In genomic region chr20:49513009-49513408, GRCh38 we compare ENCODE assay signal across 26 cellular contexts. TPM values are rescaled to one million over a fixed set of nuclear protein-coding genes. Genes with fewer than 3 reads are reported as not detected.
DNase-seq lines count a peak whose midpoint lies in the region; ATAC-seq, FAIRE-seq and TF ChIP-seq lines count a peak whose summit lies in the region.
"Had no signal": no experiment of that assay in that cellular context is flagged by ENCODE, and none has a peak within 500 bp of the region (broad histone marks: within the 10 kb centered on the region; RNA-seq: fewer than 3 reads in every experiment).

No MANE protein-coding gene starts in this region.

- intact Hi-C loops in aorta (cut with DNase I) (no loop called here), pancreas (cut with DNase I) (loop anchor here in 1 of 3 donors (10.0 kb wide), 1 partner anchor 178 kb away; no protein-coding TSS in a partner anchor)

- H3K27me3 ChIP-seq in thoracic aorta (replicated peaks; ENCODE audit: insufficient read depth) = no peaks in the 10 kb centered on the region
- no peaks in the 10 kb centered on the region for H3K27me3 ChIP-seq in aorta (ENCODE audit: control insufficient read depth in 1 of 2, insufficient read depth in 2 of 2, low read length in 1 of 2)
- H3K27me3 ChIP-seq in pancreas = no peaks in the 10 kb centered on the region
- H3K27me3 ChIP-seq: BE2C; BLaER1 treated with 17β-estradiol and CSF1 and Interleukin-3, amounts not matched to agents 10 nM and 100 nM had no signal

- WGBS in aorta, 2 donors = 92 to 93% methylated on average over 11 of the region's 11 CpGs
- WGBS in pancreas, 2 donors = 66 to 78% methylated on average over 11 of the region's 11 CpGs

- ATAC-seq in thoracic aorta (ENCODE audit: insufficient number of reproducible peaks, low FRiP score, low read depth) = no peak
- no peak for ATAC-seq in aorta (ENCODE audit: low FRiP score)
- no peak for ATAC-seq in pancreas
- ATAC-seq: GM23338, HCT116 had no signal

- H3K36me3 ChIP-seq in thoracic aorta = peaks cover 56% of the 10 kb centered on the region
- peaks cover 0 to 12% of the 10 kb centered on the region in 2 donors for H3K36me3 ChIP-seq in aorta (ENCODE audit: control insufficient read depth in 1 of 2, insufficient read depth in 2 of 2, low read length in 1 of 2)
- no peaks in the 10 kb centered on the region for H3K36me3 ChIP-seq in pancreas
- H3K36me3 ChIP-seq: BE2C; BLaER1 treated with 17β-estradiol and CSF1 and Interleukin-3, amounts not matched to agents 10 nM and 100 nM had no signal

- H3K4me1 ChIP-seq in thoracic aorta (ENCODE audit: control insufficient read depth in 1 of 2, low read depth in 2 of 2) = peaks cover 30 to 74% of the 10 kb centered on the region in 2 donors
- peaks cover 0 to 3% of the 10 kb centered on the region in 2 donors for H3K4me1 ChIP-seq in aorta (ENCODE audit: control insufficient read depth in 1 of 2, insufficient read depth in 2 of 2, low read length in 2 of 2)
- H3K4me1 ChIP-seq in pancreas = no peaks in the 10 kb centered on the region
- H3K4me1 ChIP-seq: BE2C had no signal

- H3K4me3 ChIP-seq in thoracic aorta (no peak overlapping the region), aorta (ENCODE audit: low read length in 2 of 2) (no peak overlapping the region), pancreas (no peak overlapping the region)
- H3K4me3 ChIP-seq: A549; BLaER1 treated with 17β-estradiol and CSF1 and Interleukin-3, amounts not matched to agents 10 nM and 100 nM; GM23338 had no signal

- FAIRE-seq in HTR-8/SVneo (lab: Jason Lieb, UNC) = peak; percentile 96
- no peak for FAIRE-seq in pancreas (lab: Jason Lieb, UNC)
- FAIRE-seq: A549, GM12891, GM18507 had no signal

- H3K9me3 ChIP-seq in thoracic aorta = no peaks in the 10 kb centered on the region
- no peaks in the 10 kb centered on the region for H3K9me3 ChIP-seq in aorta (ENCODE audit: control insufficient read depth, low read length)
- no peaks in the 10 kb centered on the region for H3K9me3 ChIP-seq in pancreas
- H3K9me3 ChIP-seq: A549; BE2C; BLaER1 treated with 17β-estradiol and CSF1 and Interleukin-3, amounts not matched to agents 10 nM and 100 nM had no signal

- no peak for TF ChIP-seq CTCF in thoracic aorta (IDR thresholded peaks at IDR 0.05)
- TF ChIP-seq CTCF in pancreas (IDR thresholded peaks at IDR 0.05) = no peak

- DNase-seq in HTR-8/SVneo (ENCODE audit: insufficient read length, low spot score) = no peak
- DNase-seq in SHP77 treated with DMSO at 0.1 percent for 48 hours (lab: John Stamatoyannopoulos, UW) = peak; percentile 26
- no peak for DNase-seq in thoracic aorta (ENCODE audit: low spot score)
- DNase-seq in aorta = peak in 1 of 2 donors; percentile 68
- no peak for DNase-seq in middle frontal gyrus (ENCODE audit: extremely low spot score, low spot score)
- no peak for DNase-seq in COLO668 (lab: John Stamatoyannopoulos, UW; ENCODE audit: unreplicated experiment)
- DNase-seq in pancreas = no peak
- DNase-seq: 8988T; ACHN; AML-193; BE2C; Calu3; CD4-positive, alpha-beta T cell; CD8-positive, alpha-beta memory T cell; COR-L47; DMS79 treated with DMSO at 0.1 percent for 48 hours; GF-D8; H9 had no signal

- peak overlapping the region; percentile 39 to 46 for H3K27ac ChIP-seq in thoracic aorta
- H3K27ac ChIP-seq in aorta (ENCODE audit: low read depth in 1 of 2, low read length in 2 of 2) = peak overlapping the region; percentile 16 to 58
- H3K27ac ChIP-seq in pancreas = no peak overlapping the region
- H3K27ac ChIP-seq: A549; BLaER1 treated with 17β-estradiol and CSF1 and Interleukin-3, amounts not matched to agents 10 nM and 100 nM had no signal

RNA-seq across cellular contexts. Expression of gene KCNB1, which starts 30.5 kb away (rescaled TPM):
- total RNA-seq in thoracic aorta = 1 to 10 TPM; 1.4 to 2.3 TPM
- total RNA-seq in aorta = 1 to 10 TPM in 1 of 2 donors, under 1 TPM in 1; 0.65 to 2.0 TPM
- polyA plus RNA-seq in aorta = under 1 TPM in 1 of 2 donors, not detected in 1; under 0.01 TPM
- total RNA-seq in pancreas = 1 to 10 TPM in 1 of 6 donors, under 1 TPM in 5; 0.28 to 2.5 (median 0.31) TPM
- polyA plus RNA-seq in pancreas = under 1 TPM; 0.30 to 0.47 TPM
- total RNA-seq: Calu3 had no signal
- polyA plus RNA-seq: CD14-positive monocyte; CD8-positive, alpha-beta memory T cell had no signal

RNA-seq across cellular contexts. Expression of gene PTGIS, which starts 54.9 kb away (rescaled TPM):
- 100 to 1,000 TPM; 397 to 465 TPM for total RNA-seq in thoracic aorta
- 100 to 1,000 TPM; 351 to 637 TPM for total RNA-seq in aorta
- 100 to 1,000 TPM in 1 of 2 donors, 10 to 100 TPM in 1; 53.6 to 115 TPM for polyA plus RNA-seq in aorta
- 10 to 100 TPM in 3 of 6 donors, 1 to 10 TPM in 3; 1.2 to 16.2 (median 6.6) TPM for total RNA-seq in pancreas
- 1 to 10 TPM; 1.6 to 3.5 TPM for polyA plus RNA-seq in pancreas
- total RNA-seq: CD4-positive, alpha-beta T cell; H4 had no signal
- polyA plus RNA-seq: CD14-positive monocyte had no signal

Comparison
In these comparisons a context has a peak if more than half of its experiments do, and no peak if none do; other contexts are left out.
1. H3K27ac ChIP-seq: peak in thoracic aorta (2 of 2) and aorta (2 of 2); none in pancreas (0 of 4).
2. RNA of gene PTGIS, which starts 54.9 kb away (total RNA-seq): 351 to 637 TPM in aorta and 397 to 465 TPM in thoracic aorta; 1.2 to 16.2 TPM in pancreas; every median in the first group is over 10 times any median in the second.